29 cellular contexts compared by ENCODE assay signal in genomic region chr9:108021311-108021710, GRCh38.
"Had no signal": no experiment of that assay in that cellular context is flagged by ENCODE, and none has a peak within 500 bp of the region (broad histone marks: within the 10 kb centered on the region; RNA-seq: fewer than 3 reads in every experiment).

No MANE protein-coding gene starts in this region.

- H3K27ac ChIP-seq: colonic mucosa, gastrocnemius medialis, neutrophil, parathyroid adenoma, right lobe of liver, suprapubic skin, transverse colon, upper lobe of right lung, uterus had no signal

- H3K36me3 ChIP-seq: colonic mucosa, gastrocnemius medialis, neutrophil, right lobe of liver, suprapubic skin, transverse colon, upper lobe of right lung, uterus had no signal

- H3K4me3 Mint-ChIP-seq: dendritic cell treated with granulocyte-macrophage colony-stimulating factor and Interleukin-4, amounts not matched to agents 40 ng/mL and 50 ng/mL, for 4 days; endodermal cell; memory B cell; mesothelial cell of epicardium; naive B cell; natural killer cell treated with Interleukin-12 subunit alpha and Interleukin-12 subunit beta and Interleukin-15 and Interleukin-18, amount 100 ng/mL, for 72 hours; neural crest cell; stimulated activated naive CD8-positive, alpha-beta T cell treated with anti-CD3 and anti-CD28 coated beads, Interleukin-15, amount 100 ng/mL, for 72 hours had no signal

- H3K36me3 Mint-ChIP-seq: memory B cell; mesothelial cell of epicardium; naive B cell; natural killer cell treated with Interleukin-12 subunit alpha and Interleukin-12 subunit beta and Interleukin-15 and Interleukin-18, amount 100 ng/mL, for 72 hours had no signal

- H3K79me2 ChIP-seq: parathyroid adenoma had no signal

- DNase-seq: colonic mucosa; effector CD8-positive, alpha-beta T cell; endodermal cell; foreskin fibroblast; gastrocnemius medialis; head of caudate nucleus; mucosa of descending colon; naive B cell; right lobe of liver; small intestine; stimulated activated CD4-positive, alpha-beta T cell treated with anti-CD3 and anti-CD28 coated beads, Interleukin-15, amount 100 ng/mL, for 24 hours; stimulated activated CD4-positive, alpha-beta T cell treated with anti-CD3 and anti-CD28 coated beads, Interleukin-2, amount 100 ng/mL, for 48 hours; stimulated activated naive CD4-positive, alpha-beta T cell; stimulated activated naive CD8-positive, alpha-beta T cell treated with anti-CD3 and anti-CD28 coated beads, Interleukin-15, amount 100 ng/mL, for 72 hours; transverse colon; upper lobe of right lung; uterus had no signal

- H3K4me3 ChIP-seq: colonic mucosa, gastrocnemius medialis, lung, mucosa of descending colon, right lobe of liver, suprapubic skin, transverse colon, upper lobe of right lung, uterus had no signal

- H3K27ac Mint-ChIP-seq: dendritic cell treated with granulocyte-macrophage colony-stimulating factor and Interleukin-4, amounts not matched to agents 40 ng/mL and 50 ng/mL, for 4 days; endodermal cell; memory B cell; mesothelial cell of epicardium; naive B cell; natural killer cell treated with Interleukin-12 subunit alpha and Interleukin-12 subunit beta and Interleukin-15 and Interleukin-18, amount 100 ng/mL, for 72 hours; progenitor cell of endocrine pancreas; stimulated activated naive CD8-positive, alpha-beta T cell treated with anti-CD3 and anti-CD28 coated beads, Interleukin-15, amount 100 ng/mL, for 72 hours had no signal

- ATAC-seq: esophagus mucosa; gastrocnemius medialis; left lobe of liver; mucosa of descending colon; natural killer cell treated with Interleukin-12 subunit alpha and Interleukin-12 subunit beta and Interleukin-15 and Interleukin-18, amount 100 ng/mL, for 72 hours; right lobe of liver; stimulated activated naive CD8-positive, alpha-beta T cell treated with anti-CD3 and anti-CD28 coated beads, Interleukin-15, amount 100 ng/mL, for 72 hours; upper lobe of right lung had no signal

- H2AFZ ChIP-seq: parathyroid adenoma had no signal

- H3K27me3 Mint-ChIP-seq: memory B cell; natural killer cell treated with Interleukin-12 subunit alpha and Interleukin-12 subunit beta and Interleukin-15 and Interleukin-18, amount 100 ng/mL, for 72 hours; stimulated activated naive CD8-positive, alpha-beta T cell treated with anti-CD3 and anti-CD28 coated beads, Interleukin-15, amount 100 ng/mL, for 72 hours had no signal

- H3K4me1 Mint-ChIP-seq: memory B cell; mesothelial cell of epicardium; stimulated activated naive CD8-positive, alpha-beta T cell treated with anti-CD3 and anti-CD28 coated beads, Interleukin-15, amount 100 ng/mL, for 72 hours had no signal

- H3K9me3 ChIP-seq: colonic mucosa, gastrocnemius medialis, mucosa of descending colon, neutrophil, right lobe of liver, suprapubic skin, transverse colon, upper lobe of right lung, uterus had no signal

- H3K4me1 ChIP-seq: colonic mucosa, gastrocnemius medialis, parathyroid adenoma, right lobe of liver, transverse colon, upper lobe of right lung, uterus had no signal

- H3K9me3 Mint-ChIP-seq: memory B cell, naive B cell, neural crest cell had no signal

- H3K27me3 ChIP-seq: colonic mucosa, gastrocnemius medialis, neutrophil, right lobe of liver, suprapubic skin, transverse colon, upper lobe of right lung, uterus had no signal

- H3K9ac ChIP-seq: parathyroid adenoma had no signal
